In genomic region chr2:239223330-239224248, GRCh38 we compare ENCODE assay signal across 11 cellular contexts.
DNase-seq lines count a peak whose midpoint lies in the region; ATAC-seq and TF ChIP-seq lines count a peak whose summit lies in the region.
"Had no signal": no experiment of that assay in that cellular context is flagged by ENCODE, and none has a peak within 500 bp of the region (broad histone marks: within the 10 kb centered on the region; RNA-seq: fewer than 3 reads in every experiment).

No MANE protein-coding gene starts in this region.

- TF ChIP-seq CTCF in esophagus squamous epithelium (IDR thresholded peaks at IDR 0.05) (no peak), upper lobe of left lung (IDR thresholded peaks at IDR 0.05) (no peak), endodermal cell (conservative IDR thresholded peaks at IDR 0.05) (no peak)

- no peaks in the 10 kb centered on the region for H3K27me3 ChIP-seq in esophagus squamous epithelium
- H3K27me3 ChIP-seq in muscle layer of duodenum (ENCODE audit: low read depth, low read length) = no peaks in the 10 kb centered on the region
- H3K27me3 ChIP-seq in upper lobe of left lung = no peaks in the 10 kb centered on the region
- H3K27me3 ChIP-seq in endodermal cell (ENCODE audit: control insufficient read depth, insufficient read depth, low read length, poor library complexity, severe bottlenecking) = no peaks in the 10 kb centered on the region
- H3K27me3 ChIP-seq: BE2C had no signal

- CTCF ChIA-PET in activated CD4-positive, alpha-beta T cell treated with anti-CD3 and anti-CD28 coated beads, Interleukin-2, amount 10 ng/mL, durations not matched to agents 7 days and 5 days (lab: Charles Lee) = no interaction called here

- no peak overlapping the region for H3K4me3 Mint-ChIP-seq in activated CD4-positive, alpha-beta T cell treated with anti-CD3 and anti-CD28 coated beads, Interleukin-2, amount 10 ng/mL, durations not matched to agents 7 days and 5 days
- H3K4me3 Mint-ChIP-seq in endodermal cell = no peak overlapping the region

- WGBS in esophagus squamous epithelium, 2 donors = 59 to 63% methylated on average over 20 to 24 of the region's 24 CpGs
- WGBS in upper lobe of left lung, 2 donors = 63% methylated on average over 24 of the region's 24 CpGs
- WGBS in endodermal cell (ENCODE audit: insufficient coverage in 1 of 2, insufficient read length in 1 of 2), 2 experiments = 91 to 95% methylated on average over 16 to 24 of the region's 24 CpGs

- peak; percentile 30 to 85 for ATAC-seq in upper lobe of left lung (ENCODE audit: low FRiP score in 2 of 2)
- ATAC-seq in HG03354 (IDR thresholded peaks at IDR 0.05; ENCODE audit: poor library complexity, severe bottlenecking, unreplicated experiment) = no peak
- no peak for ATAC-seq in GM21619 (IDR thresholded peaks at IDR 0.05; ENCODE audit: unreplicated experiment)

- H3K4me1 ChIP-seq in esophagus squamous epithelium = peaks cover 49 to 79% (median 58%) of the 10 kb centered on the region in 3 donors
- peaks cover 60 to 86% of the 10 kb centered on the region in 2 donors for H3K4me1 ChIP-seq in muscle layer of duodenum (ENCODE audit: control insufficient read depth in 1 of 2, insufficient read depth in 2 of 2, low read length in 2 of 2)
- peaks cover 60 to 75% (median 65%) of the 10 kb centered on the region in 4 donors for H3K4me1 ChIP-seq in upper lobe of left lung
- H3K4me1 ChIP-seq in endodermal cell (ENCODE audit: control insufficient read depth, insufficient read depth, low read length) = no peaks in the 10 kb centered on the region

- no peaks in the 10 kb centered on the region for H3K9me3 ChIP-seq in esophagus squamous epithelium
- no peaks in the 10 kb centered on the region for H3K9me3 ChIP-seq in muscle layer of duodenum (ENCODE audit: control insufficient read depth in 1 of 2, low read length in 2 of 2)
- H3K9me3 ChIP-seq in upper lobe of left lung = no peaks in the 10 kb centered on the region
- no peaks in the 10 kb centered on the region for H3K9me3 ChIP-seq in endodermal cell (ENCODE audit: control insufficient read depth, low read length)
- H3K9me3 ChIP-seq: BE2C had no signal

- TF ChIP-seq POLR2A in esophagus squamous epithelium (IDR thresholded peaks at IDR 0.05) = no peak
- TF ChIP-seq POLR2A in upper lobe of left lung (IDR thresholded peaks at IDR 0.05) = no peak

- intact Hi-C loops in esophagus squamous epithelium (cut with DNase I) = no loop called here

- H3K9me3 Mint-ChIP-seq in activated CD4-positive, alpha-beta T cell treated with anti-CD3 and anti-CD28 coated beads, Interleukin-2, amount 10 ng/mL, durations not matched to agents 7 days and 5 days = peaks cover 2% of the 10 kb centered on the region
- no peaks in the 10 kb centered on the region for H3K9me3 Mint-ChIP-seq in endodermal cell
- H3K9me3 Mint-ChIP-seq: IgD-negative memory B cell had no signal

- no peaks in the 10 kb centered on the region for H3K27me3 Mint-ChIP-seq in activated CD4-positive, alpha-beta T cell treated with anti-CD3 and anti-CD28 coated beads, Interleukin-2, amount 10 ng/mL, durations not matched to agents 7 days and 5 days
- no peaks in the 10 kb centered on the region for H3K27me3 Mint-ChIP-seq in endodermal cell (ENCODE audit: insufficient read depth)
- H3K27me3 Mint-ChIP-seq: IgD-negative memory B cell had no signal

- peaks cover 24% of the 10 kb centered on the region for H3K36me3 Mint-ChIP-seq in activated CD4-positive, alpha-beta T cell treated with anti-CD3 and anti-CD28 coated beads, Interleukin-2, amount 10 ng/mL, durations not matched to agents 7 days and 5 days (ENCODE audit: low read depth)
- H3K36me3 Mint-ChIP-seq in endodermal cell (ENCODE audit: low read depth) = no peaks in the 10 kb centered on the region
- H3K36me3 Mint-ChIP-seq: IgD-negative memory B cell had no signal

- peaks cover 79% of the 10 kb centered on the region for H3K4me1 Mint-ChIP-seq in activated CD4-positive, alpha-beta T cell treated with anti-CD3 and anti-CD28 coated beads, Interleukin-2, amount 10 ng/mL, durations not matched to agents 7 days and 5 days
- H3K4me1 Mint-ChIP-seq in endodermal cell = peaks cover 11% of the 10 kb centered on the region

- H3K9ac ChIP-seq in endodermal cell (ENCODE audit: extremely low read depth, low read length, poor library complexity, severe bottlenecking) = no peak overlapping the region

- peak overlapping the region; percentile 31 for H3K27ac Mint-ChIP-seq in activated CD4-positive, alpha-beta T cell treated with anti-CD3 and anti-CD28 coated beads, Interleukin-2, amount 10 ng/mL, durations not matched to agents 7 days and 5 days
- H3K27ac Mint-ChIP-seq in endodermal cell = no peak overlapping the region

- TF ChIP-seq EP300 in upper lobe of left lung (IDR thresholded peaks at IDR 0.05) = no peak

- peak overlapping the region in 1 of 4 donors; percentile 5 for H3K4me3 ChIP-seq in esophagus squamous epithelium
- H3K4me3 ChIP-seq in muscle layer of duodenum (ENCODE audit: low read depth in 1 of 2, low read length in 2 of 2) = peak overlapping the region; percentile 28 to 32
- peak overlapping the region in 2 of 4 donors; percentile 3 to 7 for H3K4me3 ChIP-seq in upper lobe of left lung
- no peak overlapping the region for H3K4me3 ChIP-seq in endodermal cell (ENCODE audit: low read length)

- H3K36me3 ChIP-seq in esophagus squamous epithelium = no peaks in the 10 kb centered on the region
- H3K36me3 ChIP-seq in muscle layer of duodenum (ENCODE audit: control insufficient read depth in 1 of 2, insufficient read depth in 2 of 2, low read length in 2 of 2) = no peaks in the 10 kb centered on the region
- no peaks in the 10 kb centered on the region for H3K36me3 ChIP-seq in upper lobe of left lung
- H3K36me3 ChIP-seq in endodermal cell (ENCODE audit: control insufficient read depth, insufficient read depth, low read length) = no peaks in the 10 kb centered on the region
- H3K36me3 ChIP-seq: BE2C had no signal

- no peak for DNase-seq in activated CD4-positive, alpha-beta T cell treated with anti-CD3 and anti-CD28 coated beads, Interleukin-2, amount 10 ng/mL, durations not matched to agents 7 days and 5 days
- DNase-seq in activated CD4-positive, alpha-beta T cell treated with anti-CD3 and anti-CD28 coated beads for 1 hour = no peak
- DNase-seq in esophagus squamous epithelium (lab: John Stamatoyannopoulos, UW) (no peak), upper lobe of left lung (peak; percentile 55 to 71), endodermal cell (no peak)
- DNase-seq: BE2C; effector CD4-positive, alpha-beta T cell had no signal

- POLR2A ChIA-PET in activated CD4-positive, alpha-beta T cell treated with anti-CD3 and anti-CD28 coated beads, Interleukin-2, amount 10 ng/mL, durations not matched to agents 7 days and 5 days (lab: Charles Lee) = no interaction called here

- H3K27ac ChIP-seq in esophagus squamous epithelium (peak overlapping the region; percentile 39 to 92 (median 87)), muscle layer of duodenum (ENCODE audit: low read length) (peak overlapping the region; percentile 79), upper lobe of left lung (peak overlapping the region; percentile 86 to 93 (median 91)), endodermal cell (ENCODE audit: low read depth, low read length) (no peak overlapping the region)

Comparison
In these comparisons a context has a peak if more than half of its experiments do, and no peak if none do; other contexts are left out.
1. DNase-seq: peak in upper lobe of left lung (2 of 2); none in activated CD4-positive, alpha-beta T cell treated with anti-CD3 and anti-CD28 coated beads, Interleukin-2, amount 10 ng/mL, durations not matched to agents 7 days and 5 days (single experiment), activated CD4-positive, alpha-beta T cell treated with anti-CD3 and anti-CD28 coated beads for 1 hour (single experiment), esophagus squamous epithelium (single experiment) and endodermal cell (single experiment).
2. ATAC-seq: peak in upper lobe of left lung (2 of 2); none in HG03354 (single experiment) and GM21619 (single experiment).